Comparison of ENCODE assay signal across 8 cellular contexts in the genomic region with DNA sequence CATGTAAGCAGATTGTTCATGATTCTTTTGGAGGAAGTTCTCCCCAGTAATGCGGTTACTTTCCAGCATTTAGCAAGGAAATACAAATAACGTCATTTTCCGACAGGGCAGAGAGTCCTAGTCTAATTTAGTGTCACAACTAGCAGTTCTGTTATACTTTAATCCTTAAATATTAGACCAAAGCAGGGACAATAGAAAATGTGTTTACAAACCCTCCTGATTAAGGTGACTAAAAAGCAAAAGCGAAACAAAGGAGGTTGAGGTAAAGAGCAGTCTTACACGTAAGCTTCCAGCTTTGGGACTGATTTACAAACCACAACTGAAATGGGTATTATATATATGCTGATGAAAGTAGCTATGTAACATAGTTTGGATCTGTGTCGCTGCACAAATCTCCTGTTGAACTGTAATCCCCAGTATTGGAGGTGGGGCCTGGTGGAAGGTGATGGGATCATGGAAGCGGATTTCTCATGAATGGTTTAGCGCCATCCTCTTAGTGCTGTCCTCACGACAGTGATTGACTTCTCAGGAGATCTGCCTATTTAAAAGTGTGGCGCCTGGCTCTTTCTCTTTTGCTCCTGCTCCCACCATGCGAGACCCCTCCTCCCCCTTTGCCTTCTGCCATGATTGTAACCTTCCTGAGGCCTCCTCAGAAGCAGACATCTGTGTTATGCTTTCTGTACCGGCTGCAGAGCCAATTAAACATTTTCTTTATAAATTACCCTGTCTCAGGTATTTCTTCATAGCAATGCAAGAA.
A peak's percentile ranks its signal among the peaks of the same experiment; 100 is the strongest.
DNase-seq lines count a peak whose midpoint lies in the region; ATAC-seq, FAIRE-seq and TF ChIP-seq lines count a peak whose summit lies in the region.

No MANE protein-coding gene starts in this region.

- no peaks in the 10 kb centered on the region for H3K36me3 ChIP-seq in KMS-11 (ENCODE audit: insufficient read depth)

- H3K4me2 ChIP-seq in KMS-11: peak overlapping the region; percentile 71

- peaks cover 12 to 47% (median 32%) of the 10 kb centered on the region in 4 donors for H3K4me1 Mint-ChIP-seq in naive thymus-derived CD8-positive, alpha-beta T cell

- H3K9ac ChIP-seq in KMS-11: peak overlapping the region; percentile 26; the same call in 1 of the 2 replicates

- no peaks in the 10 kb centered on the region for H3K36me3 Mint-ChIP-seq in naive thymus-derived CD8-positive, alpha-beta T cell

- TF ChIP-seq POLR2A in H54 (IDR thresholded peaks at IDR 0.05; ENCODE audit: low read depth, low read length): no peak

- H3K9me3 Mint-ChIP-seq in naive thymus-derived CD8-positive, alpha-beta T cell: no peaks in the 10 kb centered on the region

- H3K4me3 Mint-ChIP-seq in naive thymus-derived CD8-positive, alpha-beta T cell: peak overlapping the region; percentile 66 to 85 (median 80)

- no peak for FAIRE-seq in H54 (lab: Jason Lieb, UNC)

- H3K27me3 Mint-ChIP-seq in naive thymus-derived CD8-positive, alpha-beta T cell: peaks cover 0 to 4% (median 0%) of the 10 kb centered on the region in 5 donors

- peak overlapping the region; percentile 24; the same call in 1 of the 2 replicates for H3K27ac ChIP-seq in KMS-11

- H3K27me3 ChIP-seq in KMS-11 (ENCODE audit: insufficient read depth, low read depth): no peaks in the 10 kb centered on the region

- no peaks in the 10 kb centered on the region for H3K79me2 ChIP-seq in KMS-11 (ENCODE audit: insufficient read depth, low read depth)

- no peak overlapping the region for H3K4me3 ChIP-seq in KMS-11 (IDR thresholded peaks at IDR 0.05; ENCODE audit: insufficient read depth, low read depth, low read length)

- peak overlapping the region; percentile 25 to 94 (median 79) for H3K27ac Mint-ChIP-seq in naive thymus-derived CD8-positive, alpha-beta T cell

- no peaks in the 10 kb centered on the region for H4K20me1 ChIP-seq in KMS-11 (ENCODE audit: insufficient read depth)

- ATAC-seq in GM18520 (IDR thresholded peaks at IDR 0.05; ENCODE audit: unreplicated experiment): peak; percentile 78
- ATAC-seq in GM21723 (IDR thresholded peaks at IDR 0.05; ENCODE audit: unreplicated experiment): peak; percentile 86
- peak; percentile 65 to 84 for ATAC-seq in naive thymus-derived CD8-positive, alpha-beta T cell

- POLR2A ChIA-PET in naive thymus-derived CD8-positive, alpha-beta T cell (lab: Charles Lee): no interaction called here

- DNase-seq in naive thymus-derived CD8-positive, alpha-beta T cell: peak in 3 of 10 donors; percentile 11 to 41 (median 28)
- no peak for DNase-seq in stimulated activated CD4-positive, alpha-beta T cell treated with anti-CD3 and anti-CD28 coated beads, Interleukin-4, amount 100 ng/mL, for 4 hours
- DNase-seq in OCI-M2 (lab: John Stamatoyannopoulos, UW; ENCODE audit: unreplicated experiment): no peak
- no peak for DNase-seq in H54 (ENCODE audit: insufficient read length, low spot score)
- no peak for DNase-seq in DMS79 treated with DMSO at 0.1 percent for 48 hours (lab: John Stamatoyannopoulos, UW)

- no peak for TF ChIP-seq CTCF in KMS-11 (conservative IDR thresholded peaks at IDR 0.05; ENCODE audit: low read depth, low read length)

- H2AFZ ChIP-seq in KMS-11 (ENCODE audit: low read depth): peak overlapping the region; percentile 19; the same call in 1 of the 2 replicates

- H3K4me1 ChIP-seq in KMS-11 (ENCODE audit: low read depth, poor library complexity, severe bottlenecking): peaks cover 33% of the 10 kb centered on the region
